In the genomic region with DNA sequence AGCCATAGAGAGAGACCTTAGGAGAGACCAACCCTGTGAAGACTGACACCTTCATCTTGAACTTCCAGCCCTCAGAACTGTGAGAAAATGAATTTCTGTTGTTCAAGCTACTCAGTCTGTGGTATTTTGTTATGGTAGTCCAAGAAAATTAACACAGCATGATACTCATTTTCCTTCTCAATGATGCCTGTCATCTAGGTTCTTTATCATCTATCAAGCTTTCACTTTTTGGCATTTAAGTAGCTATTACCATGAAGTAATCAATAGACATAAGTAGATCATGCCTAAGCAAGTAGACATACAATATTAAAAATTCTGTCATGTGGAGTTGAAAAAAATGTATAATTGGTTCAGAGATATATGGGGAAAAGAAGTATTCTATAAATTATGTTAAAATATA, we compare ENCODE assay signal across 17 cellular contexts.
DNase-seq lines count a peak whose midpoint lies in the region; ATAC-seq, FAIRE-seq and TF ChIP-seq lines count a peak whose summit lies in the region.
"Had no signal": no experiment of that assay in that cellular context is flagged by ENCODE, and none has a peak within 500 bp of the region (broad histone marks: within the 10 kb centered on the region; RNA-seq: fewer than 3 reads in every experiment).

No MANE protein-coding gene starts in this region.

- peaks cover 3% of the 10 kb centered on the region for H3F3A ChIP-seq in neural cell (ENCODE audit: insufficient read depth, low read length, poor library complexity, severe bottlenecking)

- no TSS peak for BruUV-seq in GM12878 (replicated peaks; lab: Mats Ljungman, UMichigan)

- H3K9ac ChIP-seq in GM12878 (ENCODE audit: control insufficient read depth, insufficient read depth, low read length) (no peak overlapping the region), neural cell (ENCODE audit: low read length) (no peak overlapping the region)

- H3K4me2 ChIP-seq in GM12878 (ENCODE audit: control insufficient read depth, insufficient read depth) (no peak overlapping the region), neural cell (ENCODE audit: low read length) (no peak overlapping the region)

- no peaks in the 10 kb centered on the region for H3K4me1 ChIP-seq in GM12878 (ENCODE audit: control insufficient read depth, insufficient read depth, low read length)

- H3K9me2 ChIP-seq in neural cell (ENCODE audit: insufficient read depth, low read length) = no peaks in the 10 kb centered on the region

- SMC1A ChIA-PET in GM12878 (lab: Charles Lee; ENCODE audit: uncharacterized antibody, unreplicated experiment) = interaction anchor here (2.9 to 3.8 kb wide), 2 partner anchors 12 to 37 kb away, joined by 10 to 31 read pairs; no protein-coding TSS in a partner anchor

- H2AFZ ChIP-seq in GM12878 (ENCODE audit: control insufficient read depth, low read depth, low read length) = no peak overlapping the region
- no peak overlapping the region for H2AFZ ChIP-seq in neural cell (ENCODE audit: low read depth, low read length)

- TF ChIP-seq POLR2A in GM12878 (IDR thresholded peaks at IDR 0.05; ENCODE audit: low read depth, low read length) = no peak

- ATAC-seq in GM12878 = no peak

- POLR2A ChIA-PET in GM12878 (lab: Charles Lee) = no interaction called here

- TF ChIP-seq CTCF in GM12878 (IDR thresholded peaks at IDR 0.05 in 2 of 3, conservative IDR thresholded peaks at IDR 0.05 in 1 of 3; ENCODE audit: control insufficient read depth in 2 of 3, extremely low read depth in 1 of 3, insufficient read depth in 1 of 3, low read depth in 3 of 3, low read length in 3 of 3) (no peak), neural cell (IDR thresholded peaks at IDR 0.05; ENCODE audit: poor library complexity, severe bottlenecking) (no peak)

- H3K27ac ChIP-seq in GM12878 (ENCODE audit: control insufficient read depth, insufficient read depth) (no peak overlapping the region), neural cell (ENCODE audit: low read length) (no peak overlapping the region)

- no peak for TF ChIP-seq EP300 in GM12878 (IDR thresholded peaks at IDR 0.05; ENCODE audit: borderline replicate concordance in 1 of 2, control insufficient read depth in 1 of 2, low read depth in 2 of 2, low read length in 2 of 2)
- TF ChIP-seq EP300 in neural cell (conservative IDR thresholded peaks at IDR 0.05; ENCODE audit: poor library complexity, severe bottlenecking) = peak; percentile 94

- no peak for DNase-seq in GM19239 (ENCODE audit: insufficient read length, low spot score)
- DNase-seq in GM12878 (ENCODE audit: low read depth, low spot score) = no peak
- no peak for DNase-seq in OCI-M2 (lab: John Stamatoyannopoulos, UW; ENCODE audit: unreplicated experiment)
- no peak for DNase-seq in OCI-M1 (lab: John Stamatoyannopoulos, UW)
- DNase-seq in GM03348 (ENCODE audit: low spot score) = no peak
- DNase-seq: C1 segment of cervical spinal cord; CD4-positive, alpha-beta memory T cell; COR-L47; DMS153; DND-41; GOT3; HFFc6 had no signal

- peak; percentile 40 for FAIRE-seq in GM19239 (lab: Jason Lieb, UNC)
- peak; percentile 23 for FAIRE-seq in GM12878 (lab: Jason Lieb, UNC)
- FAIRE-seq: G401.6, GM12891, H54 had no signal

- CTCF ChIA-PET in GM12878 (lab: Yijun Ruan, JAX) = interaction anchor here (0.7 to 2.2 kb wide), 4 partner anchors 9 to 28 kb away, joined by 3 to 6 read pairs (median 5); no protein-coding TSS in a partner anchor

- RAD21 ChIA-PET in GM12878 (lab: Charles Lee; ENCODE audit: unreplicated experiment) = interaction anchor here (0.7 to 2.2 kb wide), 4 partner anchors 9 to 37 kb away, joined by 3 to 6 read pairs (median 4); no protein-coding TSS in a partner anchor

- H3K9me3 ChIP-seq in GM12878 (replicated peaks; ENCODE audit: control insufficient read depth, insufficient read depth, low read length) (no peaks in the 10 kb centered on the region), neural cell (ENCODE audit: low read length) (no peaks in the 10 kb centered on the region)
- H3K9me3 ChIP-seq: HAP-1 had no signal

- H3K36me3 ChIP-seq in GM12878 (ENCODE audit: control insufficient read depth in 2 of 2, insufficient read depth in 2 of 2, low read length in 1 of 2) (no peaks in the 10 kb centered on the region), neural cell (ENCODE audit: insufficient read depth, low read length) (no peaks in the 10 kb centered on the region)
- H3K36me3 ChIP-seq: HAP-1 had no signal

- no peaks in the 10 kb centered on the region for H3K79me2 ChIP-seq in GM12878 (ENCODE audit: control insufficient read depth, insufficient read depth, low read length)
- no peaks in the 10 kb centered on the region for H3K79me2 ChIP-seq in neural cell (replicated peaks; ENCODE audit: insufficient read depth, low read length)

- H3K4me3 ChIP-seq in GM12878 = no peak overlapping the region
- H3K4me3 ChIP-seq in neural cell (ENCODE audit: low read length) = no peak overlapping the region
- H3K4me3 ChIP-seq: HAP-1 had no signal

- intact Hi-C loops in GM12878 (cut with micrococcal nuclease; ENCODE audit: unreplicated experiment) = no loop called here

- H4K20me1 ChIP-seq in GM12878 (ENCODE audit: control insufficient read depth, insufficient read depth) (no peaks in the 10 kb centered on the region), neural cell (ENCODE audit: insufficient read depth) (no peaks in the 10 kb centered on the region)

- TF ChIP-seq RAD21 in GM12878 (IDR thresholded peaks at IDR 0.05; ENCODE audit: insufficient read depth, low read depth, low read length) = no peak
- TF ChIP-seq RAD21 in neural cell (conservative IDR thresholded peaks at IDR 0.05) = no peak

- H3K27me3 ChIP-seq in GM12878 (replicated peaks in 1 of 2; ENCODE audit: control insufficient read depth in 2 of 2, insufficient read depth in 2 of 2, low read length in 1 of 2) (no peaks in the 10 kb centered on the region), neural cell (ENCODE audit: insufficient read depth, low read depth, low read length) (no peaks in the 10 kb centered on the region)

- in situ Hi-C loops in GM12878 (cut with MboI) = no loop called here

TF ChIP-seq in GM12878, 131 proteins besides CTCF, POLR2A, EP300 and RAD21:
- no peak for TF ChIP-seq SIN3A (IDR thresholded peaks at IDR 0.05; ENCODE audit: low read depth, low read length)
- TF ChIP-seq, protein P1, sequence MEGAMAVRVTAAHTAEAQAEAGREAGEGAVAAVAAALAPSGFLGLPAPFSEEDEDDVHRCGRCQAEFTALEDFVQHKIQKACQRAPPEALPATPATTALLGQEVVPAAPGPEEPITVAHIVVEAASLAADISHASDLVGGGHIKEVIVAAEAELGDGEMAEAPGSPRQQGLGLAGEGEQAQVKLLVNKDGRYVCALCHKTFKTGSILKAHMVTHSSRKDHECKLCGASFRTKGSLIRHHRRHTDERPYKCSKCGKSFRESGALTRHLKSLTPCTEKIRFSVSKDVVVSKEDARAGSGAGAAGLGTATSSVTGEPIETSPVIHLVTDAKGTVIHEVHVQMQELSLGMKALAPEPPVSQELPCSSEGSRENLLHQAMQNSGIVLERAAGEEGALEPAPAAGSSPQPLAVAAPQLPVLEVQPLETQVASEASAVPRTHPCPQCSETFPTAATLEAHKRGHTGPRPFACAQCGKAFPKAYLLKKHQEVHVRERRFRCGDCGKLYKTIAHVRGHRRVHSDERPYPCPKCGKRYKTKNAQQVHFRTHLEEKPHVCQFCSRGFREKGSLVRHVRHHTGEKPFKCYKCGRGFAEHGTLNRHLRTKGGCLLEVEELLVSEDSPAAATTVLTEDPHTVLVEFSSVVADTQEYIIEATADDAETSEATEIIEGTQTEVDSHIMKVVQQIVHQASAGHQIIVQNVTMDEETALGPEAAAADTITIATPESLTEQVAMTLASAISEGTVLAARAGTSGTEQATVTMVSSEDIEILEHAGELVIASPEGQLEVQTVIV (IDR thresholded peaks at IDR 0.05; ENCODE audit: borderline replicate concordance, partially characterized antibody) = no peak

TF ChIP-seq in neural cell, 6 proteins besides CTCF, POLR2A, EP300 and RAD21:
- no peak for TF ChIP-seq TAF1 (IDR thresholded peaks at IDR 0.05; ENCODE audit: low read depth)
- peak; percentile 70 for TF ChIP-seq POLR2AphosphoS5 (IDR thresholded peaks at IDR 0.05)
